In genomic region chr21:27584266-27584665, GRCh38 we compare ENCODE assay signal across 30 cellular contexts.
"Had no signal": no experiment of that assay in that cellular context is flagged by ENCODE, and none has a peak within 500 bp of the region (broad histone marks: within the 10 kb centered on the region; RNA-seq: fewer than 3 reads in every experiment).

No MANE protein-coding gene starts in this region.

- H3K4me1 ChIP-seq: body of pancreas, colonic mucosa, esophagus squamous epithelium had no signal

- FAIRE-seq: endometrium, endothelial cell of umbilical vein had no signal

- H3K4me1 Mint-ChIP-seq: activated CD4-positive, alpha-beta memory T cell treated with anti-CD3 and anti-CD28 coated beads, Interleukin-2, amount 10 ng/mL, durations not matched to agents 7 days and 5 days; activated CD4-positive, alpha-beta T cell treated with anti-CD3 and anti-CD28 coated beads for 36 hours; activated CD4-positive, alpha-beta T cell treated with anti-CD3 and anti-CD28 coated beads, Interleukin-2, amount 10 ng/mL, durations not matched to agents 24 days and 14 days; activated naive CD4-positive, alpha-beta T cell treated with anti-CD3 and anti-CD28 coated beads, Interleukin-2, amount 10 ng/mL, durations not matched to agents 7 days and 5 days; activated naive CD8-positive, alpha-beta T cell treated with anti-CD3 and anti-CD28 coated beads, Interleukin-2, amount 10 ng/mL, durations not matched to agents 7 days and 5 days had no signal

- H3K27me3 Mint-ChIP-seq: activated CD4-positive, alpha-beta memory T cell treated with anti-CD3 and anti-CD28 coated beads, Interleukin-2, amount 10 ng/mL, durations not matched to agents 7 days and 5 days; activated CD4-positive, alpha-beta T cell treated with anti-CD3 and anti-CD28 coated beads for 36 hours; activated CD4-positive, alpha-beta T cell treated with anti-CD3 and anti-CD28 coated beads, Interleukin-2, amount 10 ng/mL, durations not matched to agents 24 days and 14 days; activated naive CD4-positive, alpha-beta T cell treated with anti-CD3 and anti-CD28 coated beads, Interleukin-2, amount 10 ng/mL, durations not matched to agents 7 days and 5 days; activated naive CD8-positive, alpha-beta T cell treated with anti-CD3 and anti-CD28 coated beads, Interleukin-2, amount 10 ng/mL, durations not matched to agents 7 days and 5 days; activated T-cell treated with anti-CD3 and anti-CD28 coated beads, Interleukin-2, amount 50 U/mL, for 24 hours had no signal

- H3K36me3 Mint-ChIP-seq: activated naive CD4-positive, alpha-beta T cell treated with anti-CD3 and anti-CD28 coated beads, Interleukin-2, amount 10 ng/mL, durations not matched to agents 7 days and 5 days; activated naive CD4-positive, alpha-beta T cell treated with anti-CD3 and anti-CD28 coated beads, Interleukin-2, amount 50 U/mL, for 72 hours; activated naive CD8-positive, alpha-beta T cell treated with anti-CD3 and anti-CD28 coated beads, Interleukin-2, amount 10 ng/mL, durations not matched to agents 7 days and 5 days had no signal

- H3K4me3 ChIP-seq: body of pancreas, colonic mucosa, esophagus squamous epithelium, gastrocnemius medialis, heart left ventricle had no signal

- H3K9me3 Mint-ChIP-seq: activated CD4-positive, alpha-beta T cell treated with anti-CD3 and anti-CD28 coated beads, Interleukin-2, amount 10 ng/mL, durations not matched to agents 24 days and 14 days; activated naive CD8-positive, alpha-beta T cell treated with anti-CD3 and anti-CD28 coated beads, Interleukin-2, amount 10 ng/mL, durations not matched to agents 7 days and 5 days had no signal

- H3K4me3 Mint-ChIP-seq: activated CD4-positive, alpha-beta memory T cell treated with anti-CD3 and anti-CD28 coated beads, Interleukin-2, amount 10 ng/mL, durations not matched to agents 7 days and 5 days; activated CD4-positive, alpha-beta T cell treated with anti-CD3 and anti-CD28 coated beads for 36 hours; activated CD4-positive, alpha-beta T cell treated with anti-CD3 and anti-CD28 coated beads, Interleukin-2, amount 10 ng/mL, durations not matched to agents 24 days and 14 days; activated naive CD4-positive, alpha-beta T cell treated with anti-CD3 and anti-CD28 coated beads, Interleukin-2, amount 10 ng/mL, durations not matched to agents 7 days and 5 days; activated naive CD8-positive, alpha-beta T cell treated with anti-CD3 and anti-CD28 coated beads, Interleukin-2, amount 10 ng/mL, durations not matched to agents 7 days and 5 days; activated T-cell treated with anti-CD3 and anti-CD28 coated beads, Interleukin-2, amount 50 U/mL, for 24 hours; activated T-cell treated with anti-CD3 and anti-CD28 coated beads, Interleukin-2, amount 50 U/mL, for 72 hours had no signal

- DNase-seq: activated CD4-positive, alpha-beta memory T cell treated with anti-CD3 and anti-CD28 coated beads, Interleukin-2, amount 10 ng/mL, durations not matched to agents 7 days and 5 days; activated CD4-positive, alpha-beta T cell treated with anti-CD3 and anti-CD28 coated beads for 36 hours; activated CD4-positive, alpha-beta T cell treated with anti-CD3 and anti-CD28 coated beads, Interleukin-2, amount 10 ng/mL, durations not matched to agents 24 days and 14 days; activated CD4-positive, alpha-beta T cell treated with anti-CD3 and anti-CD28 coated beads, Interleukin-2, amount 50 U/mL, for 4 hours; activated CD4-positive, CD25-positive, alpha-beta regulatory T cell; activated CD4-positive, CD25-positive, alpha-beta regulatory T cell treated with anti-CD3 and anti-CD28 coated beads, Interleukin-2, amount 50 U/mL, for 72 hours; activated CD8-positive, alpha-beta memory T cell treated with anti-CD3 and anti-CD28 coated beads, Interleukin-2, amount 50 U/mL, for 48 hours; activated gamma-delta T cell; activated naive CD4-positive, alpha-beta T cell; activated naive CD4-positive, alpha-beta T cell treated with anti-CD3 and anti-CD28 coated beads, Interleukin-2, amount 10 ng/mL, durations not matched to agents 7 days and 5 days; activated naive CD8-positive, alpha-beta T cell treated with anti-CD3 and anti-CD28 coated beads, Interleukin-2, amount 10 ng/mL, durations not matched to agents 7 days and 5 days; activated T-cell treated with anti-CD3 and anti-CD28 coated beads for 4 hours; activated T-cell treated with anti-CD3 and anti-CD28 coated beads, Interleukin-2, amount 50 U/mL, for 24 hours; activated T-cell treated with anti-CD3 and anti-CD28 coated beads, Interleukin-2, amount 50 U/mL, for 72 hours; amniotic stem cell; anterior cingulate cortex; body of pancreas; caudate nucleus; colonic mucosa; effector CD8-positive, alpha-beta T cell; esophagus squamous epithelium; foreskin keratinocyte; gastrocnemius medialis; glutamatergic neuron; heart left ventricle; T-helper 2 cell had no signal

- H3K9me3 ChIP-seq: body of pancreas, colonic mucosa, esophagus squamous epithelium, gastrocnemius medialis had no signal

- H3K36me3 ChIP-seq: colonic mucosa, esophagus squamous epithelium, gastrocnemius medialis, heart left ventricle had no signal

- H3K27me3 ChIP-seq: body of pancreas, colonic mucosa, esophagus squamous epithelium, foreskin keratinocyte, gastrocnemius medialis, heart left ventricle had no signal

- H3K27ac ChIP-seq: body of pancreas, colonic mucosa, epithelial cell of prostate, esophagus squamous epithelium, foreskin keratinocyte, gastrocnemius medialis, heart left ventricle had no signal

- H3K27ac Mint-ChIP-seq: activated CD4-positive, alpha-beta memory T cell treated with anti-CD3 and anti-CD28 coated beads, Interleukin-2, amount 10 ng/mL, durations not matched to agents 7 days and 5 days; activated CD4-positive, alpha-beta T cell treated with anti-CD3 and anti-CD28 coated beads for 36 hours; activated CD4-positive, alpha-beta T cell treated with anti-CD3 and anti-CD28 coated beads, Interleukin-2, amount 10 ng/mL, durations not matched to agents 24 days and 14 days; activated naive CD4-positive, alpha-beta T cell treated with anti-CD3 and anti-CD28 coated beads, Interleukin-2, amount 10 ng/mL, durations not matched to agents 7 days and 5 days; activated naive CD4-positive, alpha-beta T cell treated with anti-CD3 and anti-CD28 coated beads, Interleukin-2, amount 50 U/mL, for 72 hours; activated naive CD8-positive, alpha-beta T cell treated with anti-CD3 and anti-CD28 coated beads, Interleukin-2, amount 10 ng/mL, durations not matched to agents 7 days and 5 days; activated T-cell treated with anti-CD3 and anti-CD28 coated beads, Interleukin-2, amount 50 U/mL, for 24 hours; activated T-cell treated with anti-CD3 and anti-CD28 coated beads, Interleukin-2, amount 50 U/mL, for 72 hours had no signal

- ATAC-seq: activated CD4-positive, alpha-beta T cell treated with anti-CD3 and anti-CD28 coated beads for 36 hours; activated naive CD4-positive, alpha-beta T cell treated with anti-CD3 and anti-CD28 coated beads, Interleukin-2, amount 50 U/mL, for 72 hours; activated T-cell treated with anti-CD3 and anti-CD28 coated beads, Interleukin-2, amount 50 U/mL, for 72 hours; body of pancreas; foreskin keratinocyte; gastrocnemius medialis; heart left ventricle had no signal
